8 cellular contexts compared by ENCODE assay signal in the genomic region with DNA sequence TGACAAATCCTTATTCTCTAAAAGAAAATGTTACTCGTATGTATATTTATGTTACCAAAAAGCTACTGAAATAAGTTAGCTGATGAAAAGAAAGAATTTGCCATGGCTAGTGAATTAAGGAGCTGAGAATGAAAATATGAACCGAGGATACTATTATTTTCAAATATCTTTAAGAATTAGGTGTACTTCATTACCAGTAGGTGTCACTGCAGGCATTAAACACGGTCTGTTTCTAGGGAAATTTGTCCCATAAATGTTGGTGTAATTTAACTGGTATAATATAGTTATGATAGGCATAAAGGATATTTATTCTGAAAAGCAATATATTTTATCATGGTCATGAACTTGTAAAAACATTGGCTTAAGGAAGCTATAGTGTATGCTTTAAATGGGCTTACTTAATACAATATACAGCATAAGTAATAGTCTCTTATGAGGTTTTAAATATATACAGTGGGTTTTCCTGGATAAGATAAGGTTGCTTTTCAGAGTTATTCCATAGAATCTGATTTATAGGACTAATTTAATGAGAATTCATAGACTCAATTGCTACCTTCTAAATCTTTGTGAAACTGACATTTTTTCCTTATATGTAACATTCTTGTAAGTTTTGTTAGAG.
DNase-seq lines count a peak whose midpoint lies in the region; ATAC-seq and TF ChIP-seq lines count a peak whose summit lies in the region.

No MANE protein-coding gene starts in this region.

- peak; percentile 44 for TF ChIP-seq CTCF in brain microvascular endothelial cell (IDR thresholded peaks at IDR 0.05; ENCODE audit: low read depth, low read length, missing control alignments)

- ATAC-seq in left lobe of liver, result peak; percentile 72
- ATAC-seq in GM21360 (IDR thresholded peaks at IDR 0.05; ENCODE audit: unreplicated experiment), result no peak

- H3K4me3 ChIP-seq in brain microvascular endothelial cell (ENCODE audit: low read depth, low read length), result no peak overlapping the region

- in situ Hi-C loops in brain microvascular endothelial cell (cut with HindIII; ENCODE audit: low pct_ligation_motif_present, low sequenced_read_pairs), result no loop called here

- H3K36me3 ChIP-seq in brain microvascular endothelial cell (replicated peaks), result no peaks in the 10 kb centered on the region

- DNase-seq in NOMO-1 treated with DMSO at 0.1 percent for 48 hours (lab: John Stamatoyannopoulos, UW; ENCODE audit: unreplicated experiment) (peak; percentile 1), NOMO-1 treated with dmso at 0.1 percent for 144 hours (lab: John Stamatoyannopoulos, UW; ENCODE audit: unreplicated experiment) (no peak), NCI-H2171 treated with DMSO at 0.1 percent for 48 hours (lab: John Stamatoyannopoulos, UW) (peak; percentile 40), brain microvascular endothelial cell (peak; percentile 23), left lobe of liver (ENCODE audit: low spot score) (no peak), retina (no peak), ecto neural progenitor cell (ENCODE audit: low spot score) (no peak)

- no peaks in the 10 kb centered on the region for H3K27me3 ChIP-seq in brain microvascular endothelial cell (replicated peaks)

- H3K27ac ChIP-seq in brain microvascular endothelial cell, result no peak overlapping the region

Comparison
In these comparisons a context has a peak if more than half of its experiments do, and no peak if none do; other contexts are left out.
1. DNase-seq: peak in NOMO-1 treated with DMSO at 0.1 percent for 48 hours (single experiment), NCI-H2171 treated with DMSO at 0.1 percent for 48 hours (single experiment) and brain microvascular endothelial cell (single experiment); none in NOMO-1 treated with dmso at 0.1 percent for 144 hours (single experiment), left lobe of liver (single experiment), retina (single experiment) and ecto neural progenitor cell (single experiment).